In the genomic region with DNA sequence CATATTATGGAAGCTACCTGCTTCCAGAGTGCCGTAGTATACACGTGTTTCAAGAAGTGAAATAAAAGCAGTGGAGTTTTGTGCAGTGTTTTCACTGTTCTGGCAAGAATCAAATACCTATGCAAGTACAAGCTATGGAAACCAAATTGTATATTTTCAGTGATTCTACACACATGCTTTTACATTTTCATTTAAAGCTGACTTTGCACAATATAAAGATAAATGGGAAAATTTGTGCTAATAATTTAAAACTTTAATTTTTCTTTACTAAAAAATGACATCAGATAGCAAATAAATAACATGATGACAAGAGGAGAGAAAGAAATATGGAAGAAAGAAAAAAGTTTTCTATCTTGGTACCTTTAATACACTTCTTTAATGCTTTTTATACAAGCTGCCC, we compare ENCODE assay signal across 16 cellular contexts.
DNase-seq lines count a peak whose midpoint lies in the region; ATAC-seq, FAIRE-seq and TF ChIP-seq lines count a peak whose summit lies in the region.
"Had no signal": no experiment of that assay in that cellular context is flagged by ENCODE, and none has a peak within 500 bp of the region (broad histone marks: within the 10 kb centered on the region; RNA-seq: fewer than 3 reads in every experiment).

No MANE protein-coding gene starts in this region.

- H3K27me3 Mint-ChIP-seq in astrocyte (ENCODE audit: low read depth, unreplicated experiment), result no peaks in the 10 kb centered on the region
- H3K27me3 Mint-ChIP-seq: CD4-positive, CD25-positive, alpha-beta regulatory T cell had no signal

- no peak overlapping the region for H4K12ac ChIP-seq in trophoblast cell (ENCODE audit: low read depth, low read length)

- H3K79me1 ChIP-seq in trophoblast cell (ENCODE audit: low read length), result peaks cover 6% of the 10 kb centered on the region

- peak overlapping the region; percentile 54; the same call in 1 of the 2 replicates for H3K27ac ChIP-seq in C4-2B
- no peak overlapping the region for H3K27ac ChIP-seq in astrocyte (ENCODE audit: low read depth, low read length)
- H3K27ac ChIP-seq in esophagus squamous epithelium, result peak overlapping the region in 3 of 4 donors; percentile 86 to 89 (median 87)
- H3K27ac ChIP-seq in trophoblast cell (ENCODE audit: low read depth, low read length), result no peak overlapping the region
- H3K27ac ChIP-seq: GM23248, KMS-11 had no signal

- H3K4me1 Mint-ChIP-seq in astrocyte (ENCODE audit: low read depth, unreplicated experiment), result peaks cover 21% of the 10 kb centered on the region

- no peak overlapping the region for H2AK5ac ChIP-seq in trophoblast cell (ENCODE audit: low read length)

- TF ChIP-seq POLR2A in esophagus squamous epithelium (IDR thresholded peaks at IDR 0.05), result no peak

- peak overlapping the region; percentile 12 for H3K27ac Mint-ChIP-seq in astrocyte (ENCODE audit: unreplicated experiment)
- H3K27ac Mint-ChIP-seq: CD4-positive, CD25-positive, alpha-beta regulatory T cell had no signal

- H3K36me3 ChIP-seq in astrocyte (ENCODE audit: insufficient read depth, low read length), result no peaks in the 10 kb centered on the region
- H3K36me3 ChIP-seq in esophagus squamous epithelium, result no peaks in the 10 kb centered on the region
- H3K36me3 ChIP-seq in trophoblast cell (ENCODE audit: control insufficient read depth in 1 of 2, insufficient read depth in 2 of 2, low read length in 2 of 2), result no peaks in the 10 kb centered on the region

- H3K9me3 ChIP-seq in astrocyte (ENCODE audit: insufficient read depth, low read depth, low read length), result no peaks in the 10 kb centered on the region
- H3K9me3 ChIP-seq in esophagus squamous epithelium, result no peaks in the 10 kb centered on the region
- H3K9me3 ChIP-seq in trophoblast cell (ENCODE audit: insufficient read depth, low read depth, low read length), result peaks cover 2% of the 10 kb centered on the region

- H3K9me3 Mint-ChIP-seq in astrocyte (ENCODE audit: unreplicated experiment), result no peaks in the 10 kb centered on the region

- H3K9ac ChIP-seq in astrocyte (ENCODE audit: low read length) (no peak overlapping the region), trophoblast cell (ENCODE audit: low read length) (no peak overlapping the region)
- H3K9ac ChIP-seq: GM23248, KMS-11 had no signal

- no peak for FAIRE-seq in astrocyte (lab: Jason Lieb, UNC)
- FAIRE-seq: A204.1, GM12878 had no signal

- H3K23ac ChIP-seq in trophoblast cell (ENCODE audit: low read length), result no peak overlapping the region

- no peak overlapping the region for H3K4me3 Mint-ChIP-seq in astrocyte (ENCODE audit: unreplicated experiment)
- H3K4me3 Mint-ChIP-seq: CD4-positive, CD25-positive, alpha-beta regulatory T cell; IgD-negative memory B cell had no signal

- H3K4me1 ChIP-seq in astrocyte (ENCODE audit: insufficient read depth, low read length) (no peaks in the 10 kb centered on the region), esophagus squamous epithelium (peaks cover 0 to 16% (median 10%) of the 10 kb centered on the region in 3 donors), trophoblast cell (ENCODE audit: control insufficient read depth in 1 of 2, insufficient read depth in 2 of 2, low read length in 2 of 2) (peaks cover 0 to 6% of the 10 kb centered on the region in 2 experiments)

- H3K4me3 ChIP-seq in astrocyte (ENCODE audit: insufficient read depth, low read depth, low read length), result no peak overlapping the region
- H3K4me3 ChIP-seq in esophagus squamous epithelium, result no peak overlapping the region
- H3K4me3 ChIP-seq in trophoblast cell (ENCODE audit: low read depth, low read length), result no peak overlapping the region
- H3K4me3 ChIP-seq: GM12878, GM23248 had no signal

- no peak overlapping the region for H2BK12ac ChIP-seq in trophoblast cell (ENCODE audit: low read length)

- H2AFZ ChIP-seq in astrocyte (ENCODE audit: low read depth, low read length) (no peak overlapping the region), trophoblast cell (ENCODE audit: insufficient read depth, low read length, poor library complexity) (no peak overlapping the region)
- H2AFZ ChIP-seq: GM23248 had no signal

- H3K4ac ChIP-seq in trophoblast cell (ENCODE audit: low read depth, low read length), result no peak overlapping the region

- H3K36me3 Mint-ChIP-seq in astrocyte (ENCODE audit: low read depth, unreplicated experiment), result no peaks in the 10 kb centered on the region
- H3K36me3 Mint-ChIP-seq: CD4-positive, CD25-positive, alpha-beta regulatory T cell had no signal

- TF ChIP-seq CTCF in C4-2B (conservative IDR thresholded peaks at IDR 0.05), result no peak
- TF ChIP-seq CTCF in astrocyte (IDR thresholded peaks at IDR 0.05; ENCODE audit: insufficient read depth, low read depth, low read length), result no peak
- no peak for TF ChIP-seq CTCF in esophagus squamous epithelium (IDR thresholded peaks at IDR 0.05)

- no peak overlapping the region for H2BK120ac ChIP-seq in trophoblast cell (ENCODE audit: insufficient read depth, low read length, poor library complexity)

- H3K4me2 ChIP-seq in astrocyte (ENCODE audit: low read length) (no peak overlapping the region), trophoblast cell (ENCODE audit: low read length) (no peak overlapping the region)
- H3K4me2 ChIP-seq: KMS-11 had no signal

- no peak for ATAC-seq in GM21390 (IDR thresholded peaks at IDR 0.05; ENCODE audit: unreplicated experiment)
- ATAC-seq: GM12878 had no signal

- intact Hi-C loops in esophagus squamous epithelium (cut with DNase I), result no loop called here

- H3K18ac ChIP-seq in trophoblast cell (ENCODE audit: low read length), result no peak overlapping the region

- 80 to 81% methylated on average over 2 of the region's 2 CpGs for WGBS in esophagus squamous epithelium, 2 donors
- no CpG with 5 or more reads among the region's 2 CpGs for WGBS in trophoblast cell (ENCODE audit: extremely low coverage, insufficient coverage, insufficient read length)

- H3K79me2 ChIP-seq in astrocyte (ENCODE audit: insufficient read depth, low read length) (no peaks in the 10 kb centered on the region), trophoblast cell (ENCODE audit: control insufficient read depth, insufficient read depth, low read length, poor library complexity) (no peaks in the 10 kb centered on the region)

- no peak overlapping the region for H4K8ac ChIP-seq in trophoblast cell (ENCODE audit: low read depth, low read length)

- H3K14ac ChIP-seq in trophoblast cell (ENCODE audit: low read length), result no peak overlapping the region

- H2BK5ac ChIP-seq in trophoblast cell (ENCODE audit: low read depth, low read length, poor library complexity), result no peak overlapping the region

- H3K27me3 ChIP-seq in astrocyte (ENCODE audit: insufficient read depth, low read length), result no peaks in the 10 kb centered on the region
- no peaks in the 10 kb centered on the region for H3K27me3 ChIP-seq in esophagus squamous epithelium
- H3K27me3 ChIP-seq in trophoblast cell (ENCODE audit: insufficient read depth, low read length), result no peaks in the 10 kb centered on the region

- DNase-seq in astrocyte (ENCODE audit: low read depth), result no peak
- no peak for DNase-seq in esophagus squamous epithelium (lab: John Stamatoyannopoulos, UW)
- DNase-seq in trophoblast cell, result no peak
- DNase-seq in NCI-H510A treated with DMSO at 0.1 percent for 48 hours (lab: John Stamatoyannopoulos, UW), result no peak
- no peak for DNase-seq in islet precursor cell
- no peak for DNase-seq in NCI-H2107 treated with DMSO at 0.1 percent for 48 hours (lab: John Stamatoyannopoulos, UW; ENCODE audit: unreplicated experiment)
- DNase-seq: CD4-positive, CD25-positive, alpha-beta regulatory T cell; DMS 273 treated with DMSO at 0.1 percent for 48 hours; H7 had no signal

- H4K20me1 ChIP-seq in astrocyte (ENCODE audit: insufficient read depth, low read length), result no peaks in the 10 kb centered on the region

- H4K91ac ChIP-seq in trophoblast cell (ENCODE audit: low read depth, low read length), result peak overlapping the region; percentile 26

Comparison
In these comparisons a context has a peak if more than half of its experiments do, and no peak if none do; other contexts are left out.
1. H3K27ac ChIP-seq: peak in C4-2B (single experiment) and esophagus squamous epithelium (3 of 4); none in astrocyte (single experiment) and trophoblast cell (single experiment).